8 cellular contexts compared by ENCODE assay signal in genomic region chr20:32482251-32483220, GRCh38.
DNase-seq lines count a peak whose midpoint lies in the region; ATAC-seq and TF ChIP-seq lines count a peak whose summit lies in the region.

No MANE protein-coding gene starts in this region.

- TF ChIP-seq CTCF in GM13977 (IDR thresholded peaks at IDR 0.05; ENCODE audit: extremely low read depth, insufficient read depth, missing control alignments) = no peak
- TF ChIP-seq CTCF in gastrocnemius medialis (IDR thresholded peaks at IDR 0.05 in 4 of 5, conservative IDR thresholded peaks at IDR 0.05 in 1 of 5) = no peak

- H3K27me3 ChIP-seq in gastrocnemius medialis = no peaks in the 10 kb centered on the region

- DNase-seq in GM13977 (ENCODE audit: low spot score) (peak; percentile 60), OCI-M1 (lab: John Stamatoyannopoulos, UW) (peak; percentile 41), hepatic stellate cell (ENCODE audit: low spot score) (peak; percentile 54), gastrocnemius medialis (no peak), RKO (ENCODE audit: low spot score) (no peak)

- no peaks in the 10 kb centered on the region for H3K36me3 ChIP-seq in gastrocnemius medialis

- peaks cover 5 to 17% of the 10 kb centered on the region in 2 donors for H3K4me1 ChIP-seq in gastrocnemius medialis

- no peaks in the 10 kb centered on the region for H3K9me3 ChIP-seq in gastrocnemius medialis

- in situ Hi-C loops in GM13977 (cut with MboI; ENCODE audit: low pct_unique_long_range_greater_than_20kb, low sequenced_read_pairs, unreplicated experiment) (no loop called here), gastrocnemius medialis (cut with MboI; ENCODE audit: low sequenced_read_pairs in 4 of 4) (no loop called here)

- peak overlapping the region; percentile 62 for H3K27ac ChIP-seq in angular gyrus (ENCODE audit: low read depth, low read length)
- H3K27ac ChIP-seq in gastrocnemius medialis = peak overlapping the region; percentile 56 to 75 (median 72)

- ATAC-seq in gastrocnemius medialis = no peak
- ATAC-seq in HG02970 (IDR thresholded peaks at IDR 0.05; ENCODE audit: low FRiP score, unreplicated experiment) = no peak
- ATAC-seq in GM19463 (IDR thresholded peaks at IDR 0.05; ENCODE audit: unreplicated experiment) = no peak

- H3K4me3 ChIP-seq in gastrocnemius medialis = peak overlapping the region; percentile 59 to 80 (median 70)

- no peak for TF ChIP-seq POLR2A in gastrocnemius medialis (IDR thresholded peaks at IDR 0.05)

- intact Hi-C loops in gastrocnemius medialis (cut with DNase I; ENCODE audit: low total_unique reads) = loop anchor here (5.0 kb wide), 1 partner anchor 145 kb away; no protein-coding TSS in a partner anchor

Comparison
In these comparisons a context has a peak if more than half of its experiments do, and no peak if none do; other contexts are left out.
1. DNase-seq: peak in GM13977 (single experiment), OCI-M1 (single experiment) and hepatic stellate cell (single experiment); none in gastrocnemius medialis (0 of 2) and RKO (single experiment).